21 cellular contexts compared by ENCODE assay signal in genomic region chr1:33709780-33710713, GRCh38.
DNase-seq lines count a peak whose midpoint lies in the region; ATAC-seq lines count a peak whose summit lies in the region.
"Had no signal": no experiment of that assay in that cellular context is flagged by ENCODE, and none has a peak within 500 bp of the region (broad histone marks: within the 10 kb centered on the region; RNA-seq: fewer than 3 reads in every experiment).

No MANE protein-coding gene starts in this region.

- H2AFZ ChIP-seq in GM23248: no peak overlapping the region
- H2AFZ ChIP-seq: GM23338 had no signal

- 0 out of 2 replicates have a peak, but pooled peaks cover 3% of the 10 kb centered on the region for H3K36me3 ChIP-seq in GM23248 (ENCODE audit: low read depth)
- H3K36me3 ChIP-seq: breast epithelium, lower lobe of right lung, neutrophil had no signal

- no peaks in the 10 kb centered on the region for H3K9me3 ChIP-seq in GM23248 (ENCODE audit: low read depth)
- H3K9me3 ChIP-seq: breast epithelium, lower lobe of right lung, neutrophil had no signal

- no peaks in the 10 kb centered on the region for H3K9me2 ChIP-seq in GM23248 (ENCODE audit: insufficient read depth)

- H3K4me3 ChIP-seq in GM23248: no peak overlapping the region
- H3K4me3 ChIP-seq: breast epithelium, GM23338, lower lobe of right lung had no signal

- no peaks in the 10 kb centered on the region for H3K79me2 ChIP-seq in GM23248 (ENCODE audit: insufficient read depth)

- peaks cover 41% of the 10 kb centered on the region for H3K4me1 ChIP-seq in GM23248 (ENCODE audit: insufficient read depth)
- H3K4me1 ChIP-seq: breast epithelium, lower lobe of right lung had no signal

- H3K9ac ChIP-seq in GM23248: peak overlapping the region; percentile 27; the same call in 1 of the 2 replicates

- peak overlapping the region; percentile 62 for H3K27ac ChIP-seq in GM23248
- H3K27ac ChIP-seq: breast epithelium, lower lobe of right lung, neutrophil had no signal

- H3K27me3 ChIP-seq in GM23248 (replicated peaks; ENCODE audit: insufficient read depth): no peaks in the 10 kb centered on the region
- H3K27me3 ChIP-seq: neutrophil had no signal

- H4K20me1 ChIP-seq in GM23248 (ENCODE audit: insufficient read depth): no peaks in the 10 kb centered on the region

- H3F3A ChIP-seq in GM23248 (ENCODE audit: insufficient read depth): peaks cover 35% of the 10 kb centered on the region

- in situ Hi-C loops in GM23248 (cut with MboI): no loop called here

- DNase-seq in AG08396 (ENCODE audit: low spot score) (peak; percentile 26), GM23248 (peak; percentile 86), astrocyte of the hippocampus (ENCODE audit: low read depth, low spot score) (peak; percentile 48), kidney tubule cell (ENCODE audit: low spot score) (peak; percentile 8)
- no peak for DNase-seq in activated naive CD4-positive, alpha-beta T cell treated with anti-CD3 and anti-CD28 coated beads, Interleukin-2, amount 50 U/mL, for 16 hours
- no peak for DNase-seq in activated CD4-positive, alpha-beta T cell treated with anti-CD3 and anti-CD28 coated beads for 4 hours
- DNase-seq: ACHN; activated naive CD8-positive, alpha-beta T cell treated with anti-CD3 and anti-CD28 coated beads, Interleukin-2, amount 10 ng/mL, durations not matched to agents 7 days and 5 days; CD8-positive, alpha-beta T cell; dermis blood vessel endothelial cell; lower lobe of right lung; NCI-H187; NCI-H345; retina; stimulated activated CD4-positive, alpha-beta T cell treated with anti-CD3 and anti-CD28 coated beads, Interleukin-12 subunit alpha, Interleukin-12 subunit beta, amount 100 ng/mL, for 4 hours; T-helper 9 cell had no signal

- ATAC-seq in GM19395 (IDR thresholded peaks at IDR 0.05; ENCODE audit: unreplicated experiment): no peak
- ATAC-seq in GM18870 (IDR thresholded peaks at IDR 0.05; ENCODE audit: unreplicated experiment): no peak
- ATAC-seq: CD8-positive, alpha-beta T cell; GM23338; lower lobe of right lung had no signal

- H3K4me2 ChIP-seq in GM23248 (ENCODE audit: unreplicated experiment): peak overlapping the region; percentile 62
- H3K4me2 ChIP-seq: GM23338 had no signal

- WGBS in GM23248 (ENCODE audit: low coverage in 1 of 2, low lambda C conversion rate in 2 of 2, missing lambda C conversion rate in 2 of 2), 2 experiments: 47 to 49% methylated on average over 7 of the region's 7 CpGs

Comparison
In these comparisons a context has a peak if more than half of its experiments do, and no peak if none do; other contexts are left out.
1. DNase-seq: peak in AG08396 (single experiment), GM23248 (single experiment), astrocyte of the hippocampus (single experiment) and kidney tubule cell (single experiment); none in activated naive CD4-positive, alpha-beta T cell treated with anti-CD3 and anti-CD28 coated beads, Interleukin-2, amount 50 U/mL, for 16 hours (single experiment) and activated CD4-positive, alpha-beta T cell treated with anti-CD3 and anti-CD28 coated beads for 4 hours (0 of 2).